In genomic region chr17:81929253-81930141, GRCh38 we compare ENCODE assay signal across 12 cellular contexts. TPM values are rescaled to one million over a fixed set of nuclear protein-coding genes. Genes with fewer than 3 reads are reported as not detected.
A peak's percentile ranks its signal among the peaks of the same experiment; 100 is the strongest.
DNase-seq lines count a peak whose midpoint lies in the region; ATAC-seq and TF ChIP-seq lines count a peak whose summit lies in the region.
"Had no signal": no experiment of that assay in that cellular context is flagged by ENCODE, and none has a peak within 500 bp of the region (broad histone marks: within the 10 kb centered on the region; RNA-seq: fewer than 3 reads in every experiment).

No MANE protein-coding gene starts in this region.

- H3K4me1 ChIP-seq in KMS-11 (ENCODE audit: low read depth, poor library complexity, severe bottlenecking), result peaks cover 29% of the 10 kb centered on the region

- intact Hi-C loops in activated CD4-positive, alpha-beta T cell treated with anti-CD3 and anti-CD28 coated beads for 36 hours (cut with DNase I, micrococcal nuclease), result loop anchor here (5.0 to 10.0 kb wide), 2 partner anchors 37 to 365 kb away; partner anchors contain the start of genes ALYREF (in 1 of the 2) and ANAPC11 (in 1 of the 2)

- ATAC-seq in activated CD4-positive, alpha-beta T cell treated with anti-CD3 and anti-CD28 coated beads for 36 hours, result no peak

- H3K27ac ChIP-seq in KMS-11, result no peak overlapping the region
- H3K27ac ChIP-seq: spleen had no signal

- peaks cover 24% of the 10 kb centered on the region for H3K4me1 Mint-ChIP-seq in activated CD4-positive, alpha-beta T cell treated with anti-CD3 and anti-CD28 coated beads for 36 hours
- H3K4me1 Mint-ChIP-seq in brain, result peaks cover 27% of the 10 kb centered on the region
- peaks cover 37% of the 10 kb centered on the region for H3K4me1 Mint-ChIP-seq in osteocyte (ENCODE audit: unreplicated experiment)

- TF ChIP-seq CTCF in KMS-11 (conservative IDR thresholded peaks at IDR 0.05; ENCODE audit: low read depth, low read length) (no peak), brain (conservative IDR thresholded peaks at IDR 0.05) (no peak), osteocyte (IDR thresholded peaks at IDR 0.05) (no peak)

- H4K20me1 ChIP-seq in KMS-11 (ENCODE audit: insufficient read depth), result no peaks in the 10 kb centered on the region

- H3K36me3 Mint-ChIP-seq in activated CD4-positive, alpha-beta T cell treated with anti-CD3 and anti-CD28 coated beads for 36 hours (ENCODE audit: low read depth), result peaks cover 12% of the 10 kb centered on the region
- H3K36me3 Mint-ChIP-seq in brain (no peaks in the 10 kb centered on the region), osteocyte (ENCODE audit: unreplicated experiment) (peaks cover 2% of the 10 kb centered on the region)

- no peak for DNase-seq in activated CD4-positive, alpha-beta T cell treated with anti-CD3 and anti-CD28 coated beads for 36 hours
- no peak for DNase-seq in activated CD4-positive, alpha-beta T cell treated with anti-CD3 and anti-CD28 coated beads for 4 hours
- DNase-seq in osteocyte (ENCODE audit: extremely low spot score, unreplicated experiment) (no peak), D341Med (ENCODE audit: low spot score) (no peak), putamen (ENCODE audit: low spot score) (no peak), NCI-H2107 treated with DMSO at 0.1 percent for 48 hours (lab: John Stamatoyannopoulos, UW; ENCODE audit: unreplicated experiment) (no peak)
- DNase-seq: activated CD4-positive, alpha-beta T cell treated with anti-CD3 and anti-CD28 coated beads, Interleukin-2, amount 50 U/mL, for 1 hour; NCI-H1930; spleen had no signal

- H3K9me3 Mint-ChIP-seq in activated CD4-positive, alpha-beta T cell treated with anti-CD3 and anti-CD28 coated beads for 36 hours (ENCODE audit: low read depth), result no peaks in the 10 kb centered on the region
- H3K9me3 Mint-ChIP-seq in brain, result peaks cover 0 to 2% (median 0%) of the 10 kb centered on the region in 5 experiments
- no peaks in the 10 kb centered on the region for H3K9me3 Mint-ChIP-seq in osteocyte (ENCODE audit: unreplicated experiment)

- peaks cover 27% of the 10 kb centered on the region for H3K79me2 ChIP-seq in KMS-11 (ENCODE audit: insufficient read depth, low read depth)

- CTCF ChIA-PET in activated CD4-positive, alpha-beta T cell treated with anti-CD3 and anti-CD28 coated beads for 36 hours (lab: Charles Lee), result interaction anchor here (1.0 to 1.2 kb wide), 2 partner anchors 30 to 38 kb away, joined by 3 read pairs; no protein-coding TSS in a partner anchor

- 0 out of 2 replicates have a peak overlapping the region, but pooled peaks have one; percentile 98 for H3K4me2 ChIP-seq in KMS-11

- H3K9ac ChIP-seq in KMS-11, result no peak overlapping the region

- H3K4me3 ChIP-seq in KMS-11 (IDR thresholded peaks at IDR 0.05; ENCODE audit: insufficient read depth, low read depth, low read length), result no peak overlapping the region

- no peak overlapping the region for H3K27ac Mint-ChIP-seq in activated CD4-positive, alpha-beta T cell treated with anti-CD3 and anti-CD28 coated beads for 36 hours
- H3K27ac Mint-ChIP-seq in brain, result peak overlapping the region in 2 of 5 experiments; percentile 72
- no peak overlapping the region for H3K27ac Mint-ChIP-seq in osteocyte (ENCODE audit: unreplicated experiment)

- no peaks in the 10 kb centered on the region for H3K36me3 ChIP-seq in KMS-11 (ENCODE audit: insufficient read depth)
- H3K36me3 ChIP-seq: spleen had no signal

- H2AFZ ChIP-seq in KMS-11 (ENCODE audit: low read depth), result no peak overlapping the region

- peaks cover 2% of the 10 kb centered on the region for H3K27me3 Mint-ChIP-seq in activated CD4-positive, alpha-beta T cell treated with anti-CD3 and anti-CD28 coated beads for 36 hours
- peaks cover 3% of the 10 kb centered on the region for H3K27me3 Mint-ChIP-seq in brain
- no peaks in the 10 kb centered on the region for H3K27me3 Mint-ChIP-seq in osteocyte (ENCODE audit: unreplicated experiment)

- peak overlapping the region; percentile 70 for H3K4me3 Mint-ChIP-seq in activated CD4-positive, alpha-beta T cell treated with anti-CD3 and anti-CD28 coated beads for 36 hours
- H3K4me3 Mint-ChIP-seq in brain (peak overlapping the region; percentile 67 to 83 (median 79)), osteocyte (ENCODE audit: unreplicated experiment) (peak overlapping the region; percentile 51)

- POLR2A ChIA-PET in activated CD4-positive, alpha-beta T cell treated with anti-CD3 and anti-CD28 coated beads for 36 hours (lab: Charles Lee), result no interaction called here

- no peaks in the 10 kb centered on the region for H3K27me3 ChIP-seq in KMS-11 (ENCODE audit: insufficient read depth, low read depth)

RNA-seq across cellular contexts. Expression of gene MAFG, which starts 2.0 kb away (rescaled TPM):
- 10 to 100 TPM; 15.3 to 18.3 TPM for total RNA-seq in activated CD4-positive, alpha-beta T cell treated with anti-CD3 and anti-CD28 coated beads for 36 hours
- 19.6 TPM for polyA plus RNA-seq in brain (ENCODE audit: insufficient read depth, low read depth, low replicate concordance)
- 34.7 and 35.6 TPM in 2 replicates for total RNA-seq in osteocyte

RNA-seq across cellular contexts. Expression of gene PYCR1, which starts 7.6 kb away (rescaled TPM):
- total RNA-seq in activated CD4-positive, alpha-beta T cell treated with anti-CD3 and anti-CD28 coated beads for 36 hours, result 100 to 1,000 TPM; 110 to 134 TPM
- 63.9 TPM for polyA plus RNA-seq in brain (ENCODE audit: insufficient read depth, low read depth, low replicate concordance)
- 123 and 128 TPM in 2 replicates for total RNA-seq in osteocyte

RNA-seq across cellular contexts. Expression of gene SIRT7, which starts 11.5 kb away (rescaled TPM):
- 10 to 100 TPM; 29.3 to 31.8 TPM for total RNA-seq in activated CD4-positive, alpha-beta T cell treated with anti-CD3 and anti-CD28 coated beads for 36 hours
- 15.7 TPM for polyA plus RNA-seq in brain (ENCODE audit: insufficient read depth, low read depth, low replicate concordance)
- total RNA-seq in osteocyte, result 18.8 and 20.9 TPM in 2 replicates

RNA-seq across cellular contexts. Expression of gene MYADML2, which starts 17.5 kb away (rescaled TPM):
- total RNA-seq in activated CD4-positive, alpha-beta T cell treated with anti-CD3 and anti-CD28 coated beads for 36 hours, result not detected
- 1.1 TPM for polyA plus RNA-seq in brain (ENCODE audit: insufficient read depth, low read depth, low replicate concordance)
- total RNA-seq in osteocyte, result not detected in 2 replicates
- total RNA-seq: HT1080, spleen had no signal
- polyA plus RNA-seq: spleen had no signal

RNA-seq across cellular contexts. Expression of gene PCYT2, which starts 18.3 kb away (rescaled TPM):
- 10 to 100 TPM; 19.7 to 24.0 TPM for total RNA-seq in activated CD4-positive, alpha-beta T cell treated with anti-CD3 and anti-CD28 coated beads for 36 hours
- 49.3 TPM for polyA plus RNA-seq in brain (ENCODE audit: insufficient read depth, low read depth, low replicate concordance)
- total RNA-seq in osteocyte, result 33.2 and 38.0 TPM in 2 replicates
